ENCODE assay signal across 15 cellular contexts in the genomic region with DNA sequence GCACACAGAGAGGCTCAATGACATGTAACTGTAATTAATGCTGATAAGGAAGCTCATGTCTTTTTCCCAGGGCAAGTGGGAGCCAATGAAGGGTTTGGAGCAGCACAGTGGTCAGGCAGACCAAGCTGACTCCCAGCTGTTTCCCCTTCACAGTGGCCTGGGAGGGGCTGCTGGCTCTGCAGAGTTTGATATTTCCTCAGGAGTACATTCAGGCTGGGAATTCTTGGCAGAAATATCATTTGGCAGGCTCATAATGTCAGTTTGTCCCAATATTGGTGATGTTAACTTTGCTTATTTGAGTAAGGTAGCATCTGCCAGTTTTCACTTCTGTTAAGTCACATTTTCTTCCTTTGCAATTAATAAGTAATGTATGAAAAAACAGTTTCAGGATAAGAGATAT.
DNase-seq lines count a peak whose midpoint lies in the region; ATAC-seq and TF ChIP-seq lines count a peak whose summit lies in the region.
"Had no signal": no experiment of that assay in that cellular context is flagged by ENCODE, and none has a peak within 500 bp of the region (broad histone marks: within the 10 kb centered on the region; RNA-seq: fewer than 3 reads in every experiment).

No MANE protein-coding gene starts in this region.

- ATAC-seq in Right ventricle myocardium superior (ENCODE audit: poor library complexity) (peak; percentile 97), left cardiac atrium (peak; percentile 82 to 84)
- ATAC-seq: GM12878, HCT116 had no signal

- H3K27ac ChIP-seq in osteoblast (ENCODE audit: low read depth, low read length) (no peak overlapping the region), vagina (peak overlapping the region; percentile 2)

- no peaks in the 10 kb centered on the region for H3K79me2 ChIP-seq in osteoblast (ENCODE audit: insufficient read depth, low read length)

- no peak for TF ChIP-seq POLR2A in vagina (IDR thresholded peaks at IDR 0.05)

- H3K36me3 ChIP-seq in osteoblast (ENCODE audit: insufficient read depth, low read length) (no peaks in the 10 kb centered on the region), vagina (no peaks in the 10 kb centered on the region)

- no peaks in the 10 kb centered on the region for H3K9me3 ChIP-seq in osteoblast (ENCODE audit: low read depth, low read length)
- no peaks in the 10 kb centered on the region for H3K9me3 ChIP-seq in vagina

- no peak overlapping the region for H2AFZ ChIP-seq in osteoblast (ENCODE audit: low read length)

- DNase-seq in Right ventricle myocardium superior = peak; percentile 78
- DNase-seq in cardiac septum (ENCODE audit: low spot score) = no peak
- peak; percentile 43 for DNase-seq in left cardiac atrium
- peak; percentile 35 for DNase-seq in osteoblast (ENCODE audit: insufficient read length, low spot score, missing footprints)
- DNase-seq in vagina (ENCODE audit: extremely low spot score in 2 of 2) = peak in 1 of 2 donors; percentile 52
- no peak for DNase-seq in activated gamma-delta T cell (lab: John Stamatoyannopoulos, UW)
- DNase-seq in activated T-cell treated with anti-CD3 and anti-CD28 coated beads, Interleukin-2, amount 50 U/mL, for 48 hours = no peak
- no peak for DNase-seq in AG08395 (ENCODE audit: low spot score)
- DNase-seq: Calu3; CD4-positive, alpha-beta T cell; NCI-H1436; NCI-H2081; NCI-H526 had no signal

- no peak overlapping the region for H3K4me2 ChIP-seq in osteoblast (ENCODE audit: insufficient read depth, low read length)

- H3K4me1 ChIP-seq in osteoblast (ENCODE audit: insufficient read depth, low read length) = no peaks in the 10 kb centered on the region
- H3K4me1 ChIP-seq in vagina = peaks cover 7% of the 10 kb centered on the region

- intact Hi-C loops in Right ventricle myocardium superior (cut with DNase I) = no loop called here
- intact Hi-C loops in cardiac septum (cut with DNase I) = no loop called here
- intact Hi-C loops in left cardiac atrium (cut with DNase I) = no loop called here
- intact Hi-C loops in vagina (cut with DNase I) = loop anchor here (10.0 kb wide), 1 partner anchor 789 kb away; no protein-coding TSS in a partner anchor

- H4K20me1 ChIP-seq in osteoblast (ENCODE audit: insufficient read depth, low read length) = no peaks in the 10 kb centered on the region

- H3K4me3 ChIP-seq in osteoblast (ENCODE audit: insufficient read depth, low read length) (no peak overlapping the region), vagina (no peak overlapping the region)
- H3K4me3 ChIP-seq: GM12878 had no signal

- TF ChIP-seq CTCF in osteoblast (IDR thresholded peaks at IDR 0.05; ENCODE audit: extremely low read depth, low read depth, low read length) (no peak), vagina (IDR thresholded peaks at IDR 0.05) (no peak)

- H3K27me3 ChIP-seq in osteoblast (ENCODE audit: insufficient read depth, low read length) (no peaks in the 10 kb centered on the region), vagina (no peaks in the 10 kb centered on the region)

Comparison
In these comparisons a context has a peak if more than half of its experiments do, and no peak if none do; other contexts are left out.
1. DNase-seq: peak in Right ventricle myocardium superior (single experiment), left cardiac atrium (single experiment) and osteoblast (single experiment); none in cardiac septum (single experiment), activated gamma-delta T cell (single experiment), activated T-cell treated with anti-CD3 and anti-CD28 coated beads, Interleukin-2, amount 50 U/mL, for 48 hours (0 of 2) and AG08395 (single experiment).